In genomic region chr22:26330971-26331625, GRCh38 we compare ENCODE assay signal across 8 cellular contexts.
A peak's percentile ranks its signal among the peaks of the same experiment; 100 is the strongest.
DNase-seq lines count a peak whose midpoint lies in the region; ATAC-seq and TF ChIP-seq lines count a peak whose summit lies in the region.

No MANE protein-coding gene starts in this region.

- H3K4me3 ChIP-seq in kidney epithelial cell (ENCODE audit: low read depth, low read length) = no peak overlapping the region

- H3K36me3 ChIP-seq in kidney epithelial cell (ENCODE audit: control insufficient read depth, insufficient read depth, low read length) = no peaks in the 10 kb centered on the region

- ATAC-seq in HG02973 (IDR thresholded peaks at IDR 0.05; ENCODE audit: unreplicated experiment) = no peak

- peak; percentile 86 for TF ChIP-seq CTCF in kidney epithelial cell (IDR thresholded peaks at IDR 0.05; ENCODE audit: insufficient read depth, low read length, poor library complexity, severe bottlenecking)

- H3K27me3 ChIP-seq in kidney epithelial cell (ENCODE audit: control insufficient read depth, insufficient read depth, low read length) = peaks cover 7% of the 10 kb centered on the region

- DNase-seq in activated gamma-delta T cell treated with Interleukin-2 at 50 U/mL for 16 hours (peak; percentile 37), activated gamma-delta T cell (lab: John Stamatoyannopoulos, UW) (no peak), NCI-H2081 treated with DMSO at 0.1 percent for 48 hours (lab: John Stamatoyannopoulos, UW) (peak; percentile 41), kidney epithelial cell (ENCODE audit: low read depth) (no peak)
- DNase-seq in activated CD4-positive, CD25-positive, alpha-beta regulatory T cell (lab: John Stamatoyannopoulos, UW) = peak in 3 of 4 experiments; percentile 15 to 32 (median 16)
- DNase-seq in central memory CD4-positive, alpha-beta T cell = peak; percentile 40
- DNase-seq in stimulated activated CD4-positive, alpha-beta T cell treated with anti-CD3 and anti-CD28 coated beads, Interleukin-4, amount 100 ng/mL, for 48 hours (ENCODE audit: low read depth in 2 of 2) = peak; percentile 30 to 56

Comparison
In these comparisons a context has a peak if more than half of its experiments do, and no peak if none do; other contexts are left out.
1. DNase-seq: peak in activated gamma-delta T cell treated with Interleukin-2 at 50 U/mL for 16 hours (single experiment), NCI-H2081 treated with DMSO at 0.1 percent for 48 hours (single experiment), activated CD4-positive, CD25-positive, alpha-beta regulatory T cell (3 of 4), central memory CD4-positive, alpha-beta T cell (single experiment) and stimulated activated CD4-positive, alpha-beta T cell treated with anti-CD3 and anti-CD28 coated beads, Interleukin-4, amount 100 ng/mL, for 48 hours (2 of 2); none in activated gamma-delta T cell (single experiment) and kidney epithelial cell (single experiment).